In genomic region chrX:35040871-35041270, GRCh38 we compare ENCODE assay signal across 20 cellular contexts.
"Had no signal": no experiment of that assay in that cellular context is flagged by ENCODE, and none has a peak within 500 bp of the region (broad histone marks: within the 10 kb centered on the region; RNA-seq: fewer than 3 reads in every experiment).

No MANE protein-coding gene starts in this region.

- H3K27me3 Mint-ChIP-seq: activated naive CD4-positive, alpha-beta T cell treated with anti-CD3 and anti-CD28 coated beads, Interleukin-2, amount 50 U/mL, for 24 hours; effector memory CD8-positive, alpha-beta T cell; naive B cell; progenitor cell of endocrine pancreas; stimulated activated naive CD8-positive, alpha-beta T cell treated with anti-CD3 and anti-CD28 coated beads, Interleukin-15, Interleukin-2, amounts not matched to agents 100 ng/mL and 50 ng/mL, for 24 hours had no signal

- H3K36me3 ChIP-seq: adrenal gland, cardiac muscle cell, gastroesophageal sphincter, heart left ventricle, right atrium auricular region, tibial nerve, uterus had no signal

- H3K27ac Mint-ChIP-seq: activated naive CD4-positive, alpha-beta T cell treated with anti-CD3 and anti-CD28 coated beads, Interleukin-2, amount 50 U/mL, for 24 hours; effector memory CD8-positive, alpha-beta T cell; naive B cell; progenitor cell of endocrine pancreas; stimulated activated naive CD8-positive, alpha-beta T cell treated with anti-CD3 and anti-CD28 coated beads, Interleukin-15, Interleukin-2, amounts not matched to agents 100 ng/mL and 50 ng/mL, for 24 hours; T-helper 1 cell treated with Interleukin-12 subunit alpha and Interleukin-12 subunit beta and Interleukin-4 antibody, amounts not matched to agents 30 μg/mL and 1 μg/mL, for 36 hours had no signal

- H3K27ac ChIP-seq: adrenal gland, cardiac muscle cell, epithelial cell of prostate, gastroesophageal sphincter, heart left ventricle, right atrium auricular region, tibial nerve, uterus had no signal

- DNase-seq: activated CD4-positive, alpha-beta T cell treated with anti-CD3 and anti-CD28 coated beads, Interleukin-2, amount 50 U/mL, for 1 hour; activated gamma-delta T cell; adrenal gland; effector memory CD8-positive, alpha-beta T cell; heart left ventricle; kidney glomerular epithelial cell; left ventricle myocardium superior; mucosa of descending colon; naive B cell; uterus had no signal

- H3K36me3 Mint-ChIP-seq: activated naive CD4-positive, alpha-beta T cell treated with anti-CD3 and anti-CD28 coated beads, Interleukin-2, amount 50 U/mL, for 24 hours; naive B cell had no signal

- H3K4me3 Mint-ChIP-seq: activated naive CD4-positive, alpha-beta T cell treated with anti-CD3 and anti-CD28 coated beads, Interleukin-2, amount 50 U/mL, for 24 hours; effector memory CD8-positive, alpha-beta T cell; naive B cell; neural crest cell; stimulated activated naive CD8-positive, alpha-beta T cell treated with anti-CD3 and anti-CD28 coated beads, Interleukin-15, Interleukin-2, amounts not matched to agents 100 ng/mL and 50 ng/mL, for 24 hours; T-helper 1 cell treated with Interleukin-12 subunit alpha and Interleukin-12 subunit beta and Interleukin-4 antibody, amounts not matched to agents 30 μg/mL and 1 μg/mL, for 36 hours had no signal

- H3K4me3 ChIP-seq: adrenal gland, cardiac muscle cell, gastroesophageal sphincter, heart left ventricle, mucosa of descending colon, right atrium auricular region, tibial nerve, uterus had no signal

- H3K27me3 ChIP-seq: adrenal gland, cardiac muscle cell, gastroesophageal sphincter, heart left ventricle, right atrium auricular region, tibial nerve, uterus had no signal

- H3K4me1 ChIP-seq: adrenal gland, gastroesophageal sphincter, heart left ventricle, right atrium auricular region, tibial nerve, uterus had no signal

- H3K9me3 Mint-ChIP-seq: T-helper 1 cell treated with Interleukin-12 subunit alpha and Interleukin-12 subunit beta and Interleukin-4 antibody, amounts not matched to agents 30 μg/mL and 1 μg/mL, for 36 hours had no signal

- H3K9me3 ChIP-seq: adrenal gland, gastroesophageal sphincter, mucosa of descending colon, uterus had no signal

- H3K4me1 Mint-ChIP-seq: activated naive CD4-positive, alpha-beta T cell treated with anti-CD3 and anti-CD28 coated beads, Interleukin-2, amount 50 U/mL, for 24 hours; naive B cell; neural crest cell had no signal
